Comparison of ENCODE assay signal across 8 cellular contexts in genomic region chr2:112884869-112885502, GRCh38. TPM values are rescaled to one million over a fixed set of nuclear protein-coding genes. Genes with fewer than 3 reads are reported as not detected.
DNase-seq lines count a peak whose midpoint lies in the region; ATAC-seq and TF ChIP-seq lines count a peak whose summit lies in the region.

No MANE protein-coding gene starts in this region.

- peak; percentile 38 to 53 for DNase-seq in Kasumi-1 (lab: John Stamatoyannopoulos, UW)
- DNase-seq in WERI-Rb-1 = peak; percentile 78
- DNase-seq in cardiac fibroblast (ENCODE audit: low read depth in 2 of 2) = peak; percentile 12 to 73
- DNase-seq in lung microvascular endothelial cell (ENCODE audit: low read depth in 2 of 2) = peak; percentile 46 to 58
- DNase-seq in stimulated activated CD8-positive, alpha-beta memory T cell treated with anti-CD3 and anti-CD28 coated beads, Interleukin-4, amount 100 ng/mL, for 48 hours = peak; percentile 88
- no peak for DNase-seq in putamen (ENCODE audit: low spot score)

- H3K4me3 ChIP-seq in WERI-Rb-1 (ENCODE audit: low read depth, low read length) (no peak overlapping the region), cardiac fibroblast (replicated peaks in 1 of 2; ENCODE audit: low read depth in 2 of 2, low read length in 2 of 2) (no peak overlapping the region)

- peaks cover 5% of the 10 kb centered on the region for H3K9me3 ChIP-seq in WERI-Rb-1 (ENCODE audit: severe bottlenecking)

- H3K36me3 ChIP-seq in WERI-Rb-1 = no peaks in the 10 kb centered on the region

- TF ChIP-seq CTCF in C4-2B (conservative IDR thresholded peaks at IDR 0.05) (peak; percentile 87), WERI-Rb-1 (IDR thresholded peaks at IDR 0.05; ENCODE audit: low read depth, low read length) (peak; percentile 83), cardiac fibroblast (IDR thresholded peaks at IDR 0.05; ENCODE audit: low read depth, low read length) (peak; percentile 92)

- H3K27ac ChIP-seq in C4-2B = no peak overlapping the region
- peak overlapping the region; percentile 14; the same call in 1 of the 2 replicates for H3K27ac ChIP-seq in WERI-Rb-1

- ATAC-seq in GM19395 (IDR thresholded peaks at IDR 0.05; ENCODE audit: unreplicated experiment) = peak; percentile 53

- no peaks in the 10 kb centered on the region for H3K27me3 ChIP-seq in WERI-Rb-1 (ENCODE audit: insufficient read depth, low read depth, severe bottlenecking)

RNA-seq across cellular contexts. Expression of gene IL37, which starts 26.0 kb away (rescaled TPM):
- not detected in 2 replicates for total RNA-seq in lung microvascular endothelial cell

RNA-seq across cellular contexts. Expression of gene IL1B, which starts 48.4 kb away (rescaled TPM):
- total RNA-seq in lung microvascular endothelial cell = 0.22 TPM in 1 of 2 replicates, not detected in the other
